Comparison of ENCODE assay signal across 8 cellular contexts in genomic region chr17:49763735-49764558, GRCh38. TPM values are rescaled to one million over a fixed set of nuclear protein-coding genes. Genes with fewer than 3 reads are reported as not detected.
DNase-seq lines count a peak whose midpoint lies in the region; ATAC-seq and TF ChIP-seq lines count a peak whose summit lies in the region.

A gene with protein sequence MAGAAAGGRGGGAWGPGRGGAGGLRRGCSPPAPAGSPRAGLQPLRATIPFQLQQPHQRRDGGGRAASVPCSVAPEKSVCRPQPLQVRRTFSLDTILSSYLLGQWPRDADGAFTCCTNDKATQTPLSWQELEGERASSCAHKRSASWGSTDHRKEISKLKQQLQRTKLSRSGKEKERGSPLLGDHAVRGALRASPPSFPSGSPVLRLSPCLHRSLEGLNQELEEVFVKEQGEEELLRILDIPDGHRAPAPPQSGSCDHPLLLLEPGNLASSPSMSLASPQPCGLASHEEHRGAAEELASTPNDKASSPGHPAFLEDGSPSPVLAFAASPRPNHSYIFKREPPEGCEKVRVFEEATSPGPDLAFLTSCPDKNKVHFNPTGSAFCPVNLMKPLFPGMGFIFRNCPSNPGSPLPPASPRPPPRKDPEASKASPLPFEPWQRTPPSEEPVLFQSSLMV (minus strand): TSS chr17:49764131. CDS start chr17:49764087, 44 bp downstream.

- TF ChIP-seq CTCF in dorsolateral prefrontal cortex (IDR thresholded peaks at IDR 0.05 in 54 of 56, conservative IDR thresholded peaks at IDR 0.05 in 2 of 56; ENCODE audit: low read depth in 1 of 56, partially characterized antibody in 56 of 56): peak in 12 of 56 donors; percentile 1 to 28 (median 22)
- TF ChIP-seq CTCF in right lobe of liver (IDR thresholded peaks at IDR 0.05): no peak

- H3K9me3 Mint-ChIP-seq in CD4-positive, CD25-positive, alpha-beta regulatory T cell: peaks cover 0 to 2% (median 0%) of the 10 kb centered on the region in 7 donors

- H3K27me3 ChIP-seq in CD4-positive, CD25-positive, alpha-beta regulatory T cell (ENCODE audit: control insufficient read depth, insufficient read depth, low read length): no peaks in the 10 kb centered on the region
- no peaks in the 10 kb centered on the region for H3K27me3 ChIP-seq in dorsolateral prefrontal cortex
- H3K27me3 ChIP-seq in right lobe of liver: no peaks in the 10 kb centered on the region

- peak; percentile 95 to 99 (median 96) for DNase-seq in CD4-positive, CD25-positive, alpha-beta regulatory T cell
- peak; percentile 100 for DNase-seq in NCI-H82 (lab: John Stamatoyannopoulos, UW)
- DNase-seq in activated CD4-positive, alpha-beta T cell treated with anti-CD3 and anti-CD28 coated beads, Interleukin-2, amount 50 U/mL, for 4 hours: peak; percentile 96
- DNase-seq in dorsolateral prefrontal cortex: peak; percentile 84 to 99 (median 98)
- peak; percentile 94 to 98 (median 96) for DNase-seq in right lobe of liver
- DNase-seq in stimulated activated CD4-positive, alpha-beta T cell treated with anti-CD3 and anti-CD28 coated beads, Interleukin-4, amount 100 ng/mL, for 24 hours: peak; percentile 97

- no peaks in the 10 kb centered on the region for H3K9me3 ChIP-seq in CD4-positive, CD25-positive, alpha-beta regulatory T cell (ENCODE audit: control insufficient read depth in 2 of 2, low read length in 2 of 2)
- H3K9me3 ChIP-seq in right lobe of liver: no peaks in the 10 kb centered on the region

- H3K27me3 Mint-ChIP-seq in CD4-positive, CD25-positive, alpha-beta regulatory T cell: no peaks in the 10 kb centered on the region

- H3K4me3 Mint-ChIP-seq in CD4-positive, CD25-positive, alpha-beta regulatory T cell: peak within 1 kb of the TSS; percentile 44 to 97 (median 96)

- H3K27ac ChIP-seq in CD4-positive, CD25-positive, alpha-beta regulatory T cell (ENCODE audit: insufficient read depth, low read length, poor library complexity, severe bottlenecking): peak within 1 kb of the TSS; percentile 77
- H3K27ac ChIP-seq in dorsolateral prefrontal cortex (peak within 1 kb of the TSS in 20 of 59 donors; percentile 1 to 73 (median 34)), right lobe of liver (peak within 1 kb of the TSS in 1 of 3 donors; percentile 44)

- peaks cover 16% of the 10 kb centered on the region for H3K36me3 ChIP-seq in CD4-positive, CD25-positive, alpha-beta regulatory T cell (ENCODE audit: control insufficient read depth, insufficient read depth, low read length)
- no peaks in the 10 kb centered on the region for H3K36me3 ChIP-seq in right lobe of liver

- H3K4me1 Mint-ChIP-seq in CD4-positive, CD25-positive, alpha-beta regulatory T cell: peaks cover 30 to 47% (median 37%) of the 10 kb centered on the region in 4 donors

- WGBS in right lobe of liver (ENCODE audit: insufficient coverage, low coverage, low lambda C conversion rate, missing lambda C conversion rate): 2% methylated on average over 31 of the region's 53 CpGs

- peaks cover 49% of the 10 kb centered on the region for H3K4me1 ChIP-seq in CD4-positive, CD25-positive, alpha-beta regulatory T cell (ENCODE audit: control insufficient read depth, insufficient read depth, low read length, poor library complexity, severe bottlenecking)
- H3K4me1 ChIP-seq in right lobe of liver: peaks cover 0 to 9% (median 0%) of the 10 kb centered on the region in 4 donors

- ATAC-seq in CD4-positive, CD25-positive, alpha-beta regulatory T cell (ENCODE audit: low read depth in 2 of 2): peak; percentile 90 to 92
- ATAC-seq in GM19438 (IDR thresholded peaks at IDR 0.05; ENCODE audit: low read depth, unreplicated experiment): peak; percentile 94
- ATAC-seq in HG03571 (IDR thresholded peaks at IDR 0.05; ENCODE audit: unreplicated experiment): peak; percentile 91
- ATAC-seq in right lobe of liver: peak; percentile 96 to 98 (median 98)

- peak within 1 kb of the TSS; percentile 82 to 99 (median 92) for H3K27ac Mint-ChIP-seq in CD4-positive, CD25-positive, alpha-beta regulatory T cell

- TF ChIP-seq POLR2A in right lobe of liver (IDR thresholded peaks at IDR 0.05): peak; percentile 64

- peaks cover 9% of the 10 kb centered on the region for H3K36me3 Mint-ChIP-seq in CD4-positive, CD25-positive, alpha-beta regulatory T cell

- H3K4me3 ChIP-seq in CD4-positive, CD25-positive, alpha-beta regulatory T cell (ENCODE audit: low read depth, low read length): peak within 1 kb of the TSS; percentile 99
- H3K4me3 ChIP-seq in dorsolateral prefrontal cortex (peak within 1 kb of the TSS; percentile 43 to 83 (median 72)), right lobe of liver (peak within 1 kb of the TSS; percentile 51 to 69 (median 66))

- intact Hi-C loops in dorsolateral prefrontal cortex (cut with DNase I): loop anchor here (5.0 kb wide), 1 partner anchor 57 kb away; the partner anchor contains the start of gene SLC35B1 (in 2 of the 2)
- intact Hi-C loops in right lobe of liver (cut with DNase I): no loop called here

RNA-seq across cellular contexts. Expression of the gene that starts here (rescaled TPM):
- 83.3 TPM for total RNA-seq in CD4-positive, CD25-positive, alpha-beta regulatory T cell
- 10 to 100 TPM; 49.0 to 67.4 (median 64.7) TPM for polyA plus RNA-seq in CD4-positive, CD25-positive, alpha-beta regulatory T cell
- total RNA-seq in dorsolateral prefrontal cortex (10 to 100 TPM in 10 of 120 experiments, 1 to 10 TPM in 110; 3.7 to 12.6 (median 6.9) TPM), right lobe of liver (1 to 10 TPM; 4.4 to 7.3 (median 5.9) TPM)

Comparison
In these comparisons a context has a peak if more than half of its experiments do, and no peak if none do; other contexts are left out.
1. intact Hi-C loops: an anchor here in dorsolateral prefrontal cortex (5.0 kb wide); none called in right lobe of liver.